15 cellular contexts compared by ENCODE assay signal in the genomic region with DNA sequence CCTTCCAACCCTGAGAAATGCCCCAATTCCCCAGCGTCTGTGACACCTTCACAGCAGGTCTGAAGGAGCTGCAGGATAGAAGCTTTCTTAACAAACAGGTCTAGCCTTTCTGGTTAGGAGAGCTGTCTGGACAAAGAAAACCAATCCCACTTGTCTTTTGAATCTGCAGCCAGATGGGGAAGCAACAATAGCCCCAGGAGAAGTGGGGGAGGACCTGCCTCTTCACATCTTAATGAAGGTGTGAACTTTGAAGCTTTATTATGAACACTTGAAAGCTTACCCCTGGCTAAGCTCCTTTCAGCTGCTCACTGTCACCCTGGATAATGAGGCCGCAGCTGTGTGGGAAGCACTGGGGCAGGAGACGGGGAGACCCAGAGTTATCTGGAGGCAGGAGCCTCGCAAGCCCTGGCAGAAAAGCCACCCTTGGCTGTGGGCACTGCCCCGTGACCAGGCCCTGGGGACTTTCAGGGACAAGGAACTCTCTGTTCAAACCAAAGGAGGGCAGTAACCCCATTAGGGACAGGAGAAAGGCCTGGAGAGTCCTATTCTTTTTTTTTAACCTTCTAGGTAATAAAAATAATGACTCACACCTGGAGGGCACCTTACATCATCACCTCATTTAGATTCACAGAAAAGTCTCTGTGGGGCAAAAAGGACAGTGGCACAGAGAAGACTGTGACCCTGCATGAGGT.
DNase-seq lines count a peak whose midpoint lies in the region; ATAC-seq and TF ChIP-seq lines count a peak whose summit lies in the region.
"Had no signal": no experiment of that assay in that cellular context is flagged by ENCODE, and none has a peak within 500 bp of the region (broad histone marks: within the 10 kb centered on the region; RNA-seq: fewer than 3 reads in every experiment).

No MANE protein-coding gene starts in this region.

- H3K36me3 Mint-ChIP-seq in WTC11: no peaks in the 10 kb centered on the region
- H3K36me3 Mint-ChIP-seq: CD14-positive monocyte had no signal

- peak overlapping the region; percentile 46 for H2BK120ac ChIP-seq in trophoblast cell (ENCODE audit: insufficient read depth, low read length, poor library complexity)

- peak overlapping the region; percentile 54 for H3K18ac ChIP-seq in trophoblast cell (ENCODE audit: low read length)

- CTCF ChIA-PET in WTC11 (lab: Charles Lee): interaction anchor here (0.6 to 1.3 kb wide), 5 partner anchors 10 to 57 kb away, joined by 3 to 6 read pairs (median 3); no protein-coding TSS in a partner anchor

- H3K27ac ChIP-seq in trophoblast cell (ENCODE audit: low read depth, low read length) (peak overlapping the region; percentile 39), left lung (no peak overlapping the region)
- H3K27ac ChIP-seq: prostate gland, SJSA1 had no signal

- H3K9me3 Mint-ChIP-seq in WTC11: no peaks in the 10 kb centered on the region
- H3K9me3 Mint-ChIP-seq: activated T-cell treated with anti-CD3 and anti-CD28 coated beads, Interleukin-2, amount 50 U/mL, for 4 hours; stimulated activated naive CD8-positive, alpha-beta T cell treated with anti-CD3 and anti-CD28 coated beads, Interleukin-15, amount 100 ng/mL, for 72 hours had no signal

- no peak overlapping the region for H2AFZ ChIP-seq in trophoblast cell (ENCODE audit: insufficient read depth, low read length, poor library complexity)

- peak overlapping the region; percentile 45 for H3K14ac ChIP-seq in trophoblast cell (ENCODE audit: low read length)

- peaks cover 2% of the 10 kb centered on the region for H3K79me1 ChIP-seq in trophoblast cell (ENCODE audit: low read length)

- no peaks in the 10 kb centered on the region for H3K9me3 ChIP-seq in trophoblast cell (ENCODE audit: insufficient read depth, low read depth, low read length)
- no peaks in the 10 kb centered on the region for H3K9me3 ChIP-seq in left lung
- H3K9me3 ChIP-seq: prostate gland, SJSA1 had no signal

- H3K27me3 ChIP-seq in trophoblast cell (ENCODE audit: insufficient read depth, low read length) (no peaks in the 10 kb centered on the region), left lung (no peaks in the 10 kb centered on the region)
- H3K27me3 ChIP-seq: SJSA1 had no signal

- no peak overlapping the region for H3K4me3 ChIP-seq in trophoblast cell (ENCODE audit: low read depth, low read length)
- H3K4me3 ChIP-seq in left lung: no peak overlapping the region
- H3K4me3 ChIP-seq in foreskin fibroblast (ENCODE audit: low read depth in 1 of 2, low read length in 2 of 2): no peak overlapping the region
- H3K4me3 ChIP-seq: prostate gland, SJSA1 had no signal

- in situ Hi-C loops in GM13977 (cut with MboI; ENCODE audit: low pct_unique_long_range_greater_than_20kb, low sequenced_read_pairs, unreplicated experiment): no loop called here

- peaks cover 4% of the 10 kb centered on the region for H3K27me3 Mint-ChIP-seq in WTC11 (ENCODE audit: low read depth)

- no peak overlapping the region for H3K9ac ChIP-seq in trophoblast cell (ENCODE audit: low read length)

- TF ChIP-seq CTCF in WTC11 (IDR thresholded peaks at IDR 0.05) (no peak), left lung (IDR thresholded peaks at IDR 0.05) (no peak), foreskin fibroblast (IDR thresholded peaks at IDR 0.05; ENCODE audit: low read depth, low read length) (no peak), GM13977 (IDR thresholded peaks at IDR 0.05; ENCODE audit: extremely low read depth, insufficient read depth, missing control alignments) (no peak)

- no peak overlapping the region for H3K23ac ChIP-seq in trophoblast cell (ENCODE audit: low read length)

- H3K4me2 ChIP-seq in trophoblast cell (ENCODE audit: low read length): peak overlapping the region; percentile 3

- H2BK5ac ChIP-seq in trophoblast cell (ENCODE audit: low read depth, low read length, poor library complexity): no peak overlapping the region

- H2BK12ac ChIP-seq in trophoblast cell (ENCODE audit: low read length): no peak overlapping the region

- H3K36me3 ChIP-seq in trophoblast cell (ENCODE audit: control insufficient read depth in 1 of 2, insufficient read depth in 2 of 2, low read length in 2 of 2): no peaks in the 10 kb centered on the region
- no peaks in the 10 kb centered on the region for H3K36me3 ChIP-seq in left lung
- H3K36me3 ChIP-seq: prostate gland, SJSA1 had no signal

- ATAC-seq in WTC11 (peak; percentile 62), left lung (no peak)
- ATAC-seq: activated T-cell treated with anti-CD3 and anti-CD28 coated beads, Interleukin-2, amount 50 U/mL, for 4 hours; stimulated activated naive CD8-positive, alpha-beta T cell treated with anti-CD3 and anti-CD28 coated beads, Interleukin-15, amount 100 ng/mL, for 72 hours had no signal

- peak overlapping the region; percentile 95 for H3K27ac Mint-ChIP-seq in WTC11
- H3K27ac Mint-ChIP-seq: CD14-positive monocyte had no signal

- intact Hi-C loops in left lung (cut with DNase I): no loop called here

- POLR2A ChIA-PET in WTC11 (lab: Charles Lee): no interaction called here

- DNase-seq in ELF-1 (ENCODE audit: low read depth, low spot score) (peak; percentile 93), NCI-H146 treated with DMSO at 0.1 percent for 48 hours (lab: John Stamatoyannopoulos, UW; ENCODE audit: unreplicated experiment) (peak; percentile 51), WTC11 (ENCODE audit: low spot score) (no peak), trophoblast cell (no peak), left lung (no peak), foreskin fibroblast (no peak), GM13977 (ENCODE audit: low spot score) (no peak)
- DNase-seq: activated T-cell treated with anti-CD3 and anti-CD28 coated beads, Interleukin-2, amount 50 U/mL, for 4 hours; hippocampal formation; IMR-90; mesenchymal stem cell; stimulated activated naive CD8-positive, alpha-beta T cell treated with anti-CD3 and anti-CD28 coated beads, Interleukin-15, amount 100 ng/mL, for 72 hours had no signal

- H3K4ac ChIP-seq in trophoblast cell (ENCODE audit: low read depth, low read length): peak overlapping the region; percentile 30

- peak overlapping the region; percentile 60 for H4K91ac ChIP-seq in trophoblast cell (ENCODE audit: low read depth, low read length)

- H3K4me1 ChIP-seq in trophoblast cell (ENCODE audit: control insufficient read depth in 1 of 2, insufficient read depth in 2 of 2, low read length in 2 of 2) (peaks cover 7 to 9% of the 10 kb centered on the region in 2 experiments), left lung (no peaks in the 10 kb centered on the region)
- H3K4me1 ChIP-seq: prostate gland, SJSA1 had no signal

- peaks cover 20% of the 10 kb centered on the region for H3K4me1 Mint-ChIP-seq in WTC11
- H3K4me1 Mint-ChIP-seq: CD14-positive monocyte; stimulated activated naive CD8-positive, alpha-beta T cell treated with anti-CD3 and anti-CD28 coated beads, Interleukin-15, amount 100 ng/mL, for 72 hours had no signal

- H3K4me3 Mint-ChIP-seq in WTC11: no peak overlapping the region
- H3K4me3 Mint-ChIP-seq: activated T-cell treated with anti-CD3 and anti-CD28 coated beads, Interleukin-2, amount 50 U/mL, for 4 hours; CD14-positive monocyte; stimulated activated naive CD8-positive, alpha-beta T cell treated with anti-CD3 and anti-CD28 coated beads, Interleukin-15, amount 100 ng/mL, for 72 hours had no signal

- H2AK5ac ChIP-seq in trophoblast cell (ENCODE audit: low read length): no peak overlapping the region

- H4K12ac ChIP-seq in trophoblast cell (ENCODE audit: low read depth, low read length): no peak overlapping the region

- H3K79me2 ChIP-seq in trophoblast cell (ENCODE audit: control insufficient read depth, insufficient read depth, low read length, poor library complexity): peaks cover 2% of the 10 kb centered on the region

- peak overlapping the region; percentile 47 for H4K8ac ChIP-seq in trophoblast cell (ENCODE audit: low read depth, low read length)

- no CpG with 5 or more reads among the region's 5 CpGs for WGBS in trophoblast cell (ENCODE audit: extremely low coverage, insufficient coverage, insufficient read length)

TF ChIP-seq in WTC11, 78 proteins besides CTCF, POLR2A, EP300 and RAD21 (continues in another document):
- TF ChIP-seq FOXP1 (CRISPR knock-in tag; IDR thresholded peaks at IDR 0.05; ENCODE audit: borderline replicate concordance) (no peak), ZNF423 (CRISPR knock-in tag; IDR thresholded peaks at IDR 0.05) (no peak), ZBTB21 (CRISPR knock-in tag; IDR thresholded peaks at IDR 0.05; ENCODE audit: borderline replicate concordance) (no peak)
- TF ChIP-seq, protein P1, sequence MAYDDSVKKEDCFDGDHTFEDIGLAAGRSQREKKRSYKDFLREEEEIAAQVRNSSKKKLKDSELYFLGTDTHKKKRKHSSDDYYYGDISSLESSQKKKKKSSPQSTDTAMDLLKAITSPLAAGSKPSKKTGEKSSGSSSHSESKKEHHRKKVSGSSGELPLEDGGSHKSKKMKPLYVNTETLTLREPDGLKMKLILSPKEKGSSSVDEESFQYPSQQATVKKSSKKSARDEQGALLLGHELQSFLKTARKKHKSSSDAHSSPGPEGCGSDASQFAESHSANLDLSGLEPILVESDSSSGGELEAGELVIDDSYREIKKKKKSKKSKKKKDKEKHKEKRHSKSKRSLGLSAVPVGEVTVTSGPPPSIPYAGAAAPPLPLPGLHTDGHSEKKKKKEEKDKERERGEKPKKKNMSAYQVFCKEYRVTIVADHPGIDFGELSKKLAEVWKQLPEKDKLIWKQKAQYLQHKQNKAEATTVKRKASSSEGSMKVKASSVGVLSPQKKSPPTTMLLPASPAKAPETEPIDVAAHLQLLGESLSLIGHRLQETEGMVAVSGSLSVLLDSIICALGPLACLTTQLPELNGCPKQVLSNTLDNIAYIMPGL (CRISPR knock-in tag; IDR thresholded peaks at IDR 0.05): no peak

Comparison
In these comparisons a context has a peak if more than half of its experiments do, and no peak if none do; other contexts are left out.
1. DNase-seq: peak in ELF-1 (single experiment) and NCI-H146 treated with DMSO at 0.1 percent for 48 hours (single experiment); none in WTC11 (single experiment), trophoblast cell (0 of 2), left lung (0 of 2), foreskin fibroblast (0 of 2) and GM13977 (single experiment).